In the genomic region with DNA sequence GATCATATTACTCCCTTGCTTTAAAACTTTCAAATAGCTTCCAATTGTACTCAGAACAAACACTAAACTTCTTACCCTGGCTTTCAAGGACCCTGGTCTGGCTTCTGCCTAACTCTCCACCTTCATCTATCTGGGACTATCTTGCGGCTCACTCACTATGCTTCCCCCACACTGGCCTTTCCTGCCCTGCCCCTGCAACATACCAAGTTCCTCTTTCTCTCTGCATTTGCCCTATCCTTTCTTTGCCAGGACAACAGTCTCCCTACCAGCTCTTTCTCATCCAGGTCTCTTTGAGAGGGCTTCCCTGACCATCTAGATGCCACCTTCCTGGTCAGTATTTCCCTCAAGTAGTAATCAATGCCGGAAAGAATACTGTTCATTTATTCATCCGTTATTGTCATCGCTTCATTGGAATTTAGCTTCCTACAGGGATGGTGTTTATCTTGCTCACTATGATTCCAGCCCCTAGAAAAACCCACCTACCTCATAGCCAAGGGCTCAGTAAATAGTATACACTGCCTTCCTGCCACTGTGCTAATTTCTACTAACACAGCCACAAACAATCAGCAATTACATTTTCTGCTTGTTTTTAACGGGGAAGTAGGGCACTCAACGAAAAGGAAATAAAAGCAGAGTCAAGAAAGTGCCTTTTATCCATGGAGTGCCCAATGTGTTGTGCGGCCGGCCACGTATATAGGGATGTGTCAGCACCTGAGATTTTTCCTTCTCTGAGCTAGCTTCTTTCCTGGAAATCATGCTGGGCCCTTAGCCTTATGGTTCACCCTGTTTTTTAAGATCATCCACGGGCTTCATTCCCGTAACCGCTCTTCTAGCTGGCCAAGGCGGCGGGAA, we compare ENCODE assay signal across 8 cellular contexts. TPM values are rescaled to one million over a fixed set of nuclear protein-coding genes. Genes with fewer than 3 reads are reported as not detected.
DNase-seq lines count a peak whose midpoint lies in the region; ATAC-seq and TF ChIP-seq lines count a peak whose summit lies in the region.

No MANE protein-coding gene starts in this region.

- H3K36me3 ChIP-seq in left lung = no peaks in the 10 kb centered on the region
- no peaks in the 10 kb centered on the region for H3K36me3 ChIP-seq in uterus

- H3K27me3 Mint-ChIP-seq in activated CD8-positive, alpha-beta T cell treated with anti-CD3 and anti-CD28 coated beads for 36 hours = no peaks in the 10 kb centered on the region

- H3K9me3 ChIP-seq in left lung = no peaks in the 10 kb centered on the region
- H3K9me3 ChIP-seq in uterus = no peaks in the 10 kb centered on the region

- intact Hi-C loops in activated CD8-positive, alpha-beta T cell treated with anti-CD3 and anti-CD28 coated beads for 36 hours (cut with micrococcal nuclease) = no loop called here
- intact Hi-C loops in left lung (cut with DNase I) = no loop called here
- intact Hi-C loops in uterus (cut with DNase I; ENCODE audit: low total_unique reads) = loop anchor here (10.0 kb wide), 1 partner anchor 215 kb away; no protein-coding TSS in a partner anchor

- H3K27me3 ChIP-seq in left lung (no peaks in the 10 kb centered on the region), uterus (no peaks in the 10 kb centered on the region)

- H3K4me1 ChIP-seq in left lung = peaks cover 0 to 30% of the 10 kb centered on the region in 2 donors
- H3K4me1 ChIP-seq in uterus = no peaks in the 10 kb centered on the region

- H3K4me3 Mint-ChIP-seq in activated CD8-positive, alpha-beta T cell treated with anti-CD3 and anti-CD28 coated beads for 36 hours = no peak overlapping the region

- H3K27ac ChIP-seq in left lung (peak overlapping the region; percentile 84 to 89), uterus (peak overlapping the region; percentile 89 to 96)

- peaks cover 18% of the 10 kb centered on the region for H3K36me3 Mint-ChIP-seq in activated CD8-positive, alpha-beta T cell treated with anti-CD3 and anti-CD28 coated beads for 36 hours (ENCODE audit: low read depth)

- TF ChIP-seq CTCF in AG10803 (conservative IDR thresholded peaks at IDR 0.05; ENCODE audit: low read length) = no peak
- no peak for TF ChIP-seq CTCF in activated CD8-positive, alpha-beta T cell treated with anti-CD3 and anti-CD28 coated beads for 36 hours (IDR thresholded peaks at IDR 0.05)
- no peak for TF ChIP-seq CTCF in left lung (IDR thresholded peaks at IDR 0.05)
- no peak for TF ChIP-seq CTCF in uterus (IDR thresholded peaks at IDR 0.05)

- peaks cover 16% of the 10 kb centered on the region for H3K4me1 Mint-ChIP-seq in activated CD8-positive, alpha-beta T cell treated with anti-CD3 and anti-CD28 coated beads for 36 hours (ENCODE audit: low read depth)

- POLR2A ChIA-PET in activated CD8-positive, alpha-beta T cell treated with anti-CD3 and anti-CD28 coated beads for 36 hours (lab: Charles Lee) = interaction anchor here (0.8 to 1.7 kb wide), 4 partner anchors 11 to 420 kb away, joined by 3 to 4 read pairs (median 3); no protein-coding TSS in a partner anchor

- peak; percentile 10 for ATAC-seq in GM19043 (IDR thresholded peaks at IDR 0.05; ENCODE audit: low read depth, unreplicated experiment)
- peak; percentile 26 for ATAC-seq in HG03354 (IDR thresholded peaks at IDR 0.05; ENCODE audit: poor library complexity, severe bottlenecking, unreplicated experiment)
- peak; percentile 21 for ATAC-seq in activated CD8-positive, alpha-beta T cell treated with anti-CD3 and anti-CD28 coated beads for 36 hours
- no peak for ATAC-seq in left lung
- no peak for ATAC-seq in GM19324 (IDR thresholded peaks at IDR 0.05; ENCODE audit: low FRiP score, unreplicated experiment)

- no peak overlapping the region for H3K27ac Mint-ChIP-seq in activated CD8-positive, alpha-beta T cell treated with anti-CD3 and anti-CD28 coated beads for 36 hours

- H3K4me3 ChIP-seq in AG10803 (ENCODE audit: low read length) (peak overlapping the region; percentile 87), left lung (peak overlapping the region; percentile 68 to 72), uterus (peak overlapping the region; percentile 53 to 81)

- DNase-seq in AG10803 (ENCODE audit: low read depth) (no peak), left lung (no peak), uterus (no peak), dermis blood vessel endothelial cell (no peak)
- no peak for DNase-seq in activated CD8-positive, alpha-beta T cell treated with anti-CD3 and anti-CD28 coated beads for 36 hours

- CTCF ChIA-PET in activated CD8-positive, alpha-beta T cell treated with anti-CD3 and anti-CD28 coated beads for 36 hours (lab: Charles Lee) = interaction anchor here (1.3 to 2.4 kb wide), 3 partner anchors 12 to 217 kb away, joined by 4 to 11 read pairs (median 4); no protein-coding TSS in a partner anchor

- H3K9me3 Mint-ChIP-seq in activated CD8-positive, alpha-beta T cell treated with anti-CD3 and anti-CD28 coated beads for 36 hours = no peaks in the 10 kb centered on the region

- no peak for TF ChIP-seq POLR2A in uterus (IDR thresholded peaks at IDR 0.05)

RNA-seq across cellular contexts. Expression of gene CDC7, which starts 0.5 kb away (rescaled TPM):
- total RNA-seq in activated CD8-positive, alpha-beta T cell treated with anti-CD3 and anti-CD28 coated beads for 36 hours = 10 to 100 TPM; 28.0 to 30.3 TPM
- total RNA-seq in left lung (10 to 100 TPM in 1 of 2 donors, 1 to 10 TPM in 1; 6.3 to 10.4 TPM), uterus (10 to 100 TPM in 1 of 4 donors, 1 to 10 TPM in 2, under 1 TPM in 1; 0.59 to 33.5 (median 2.7) TPM), dermis blood vessel endothelial cell (2.6 and 7.7 TPM in 2 replicates)

Comparison
In these comparisons a context has a peak if more than half of its experiments do, and no peak if none do; other contexts are left out.
1. ATAC-seq: peak in GM19043 (single experiment), HG03354 (single experiment) and activated CD8-positive, alpha-beta T cell treated with anti-CD3 and anti-CD28 coated beads for 36 hours (single experiment); none in left lung (single experiment) and GM19324 (single experiment).
2. Peak in every context shown above with its lines, with median percentiles within 50 percentile points of each other: H3K4me3 ChIP-seq.